23 cellular contexts compared by ENCODE assay signal in the genomic region with DNA sequence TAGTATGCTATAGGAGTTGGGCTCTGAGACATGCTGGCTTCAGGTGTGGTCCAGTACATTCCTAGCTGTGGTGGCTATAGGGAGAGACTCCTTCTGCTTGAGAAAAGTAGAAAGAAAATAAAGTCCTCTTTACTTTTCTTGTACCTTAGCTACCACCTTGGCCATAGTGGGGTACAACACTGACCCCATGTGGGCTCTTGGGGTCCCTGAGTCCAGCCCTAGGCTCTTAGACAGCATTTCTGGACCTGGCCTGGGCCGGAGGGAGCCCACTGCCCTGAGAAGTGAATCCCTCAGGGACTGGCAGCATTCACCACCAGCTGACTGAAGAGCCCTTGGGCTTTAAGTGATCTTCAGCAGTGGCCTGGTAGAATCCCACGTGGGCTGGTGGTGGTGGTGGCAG.
"Had no signal": no experiment of that assay in that cellular context is flagged by ENCODE, and none has a peak within 500 bp of the region (broad histone marks: within the 10 kb centered on the region; RNA-seq: fewer than 3 reads in every experiment).

No MANE protein-coding gene starts in this region.

- H3K4me1 Mint-ChIP-seq: IgD-negative memory B cell had no signal

- H3K36me3 Mint-ChIP-seq: IgD-negative memory B cell had no signal

- H3K4me1 ChIP-seq: SJCRH30 had no signal

- H3K27ac Mint-ChIP-seq: IgD-negative memory B cell had no signal

- H3K4me3 Mint-ChIP-seq: IgD-negative memory B cell had no signal

- H3K36me3 ChIP-seq: MG63, SJCRH30 had no signal

- H3K27me3 ChIP-seq: MG63, SJCRH30 had no signal

- H3K4me3 ChIP-seq: MG63, SJCRH30 had no signal

- ATAC-seq: Panc1, PC-3, Right ventricle myocardium inferior, SK-N-SH treated with all-trans-retinoic acid at 6 μM for 48 hours had no signal

- H3K27me3 Mint-ChIP-seq: IgD-negative memory B cell had no signal

- H3K27ac ChIP-seq: HL-60, SJCRH30 had no signal

- DNase-seq: KBM-7, MG63, NCI-H1092 treated with DMSO at 0.1 percent for 48 hours, NCI-H1436, NCI-H187, NCI-H2029, NCI-H2081 treated with DMSO at 0.1 percent for 48 hours, NCI-H2171, NCI-H226, NCI-H446, NCI-H510A, NCI-H524 treated with DMSO at 0.1 percent for 48 hours, NCI-H69, NCI-H774, PC-3, SHP77 treated with DMSO at 0.1 percent for 48 hours, SJCRH30, T-helper 1 cell had no signal

- H3K9me3 ChIP-seq: SJCRH30 had no signal
